Comparison of ENCODE assay signal across 11 cellular contexts in genomic region chr7:38748056-38748610, GRCh38.
DNase-seq lines count a peak whose midpoint lies in the region; ATAC-seq and TF ChIP-seq lines count a peak whose summit lies in the region.
"Had no signal": no experiment of that assay in that cellular context is flagged by ENCODE, and none has a peak within 500 bp of the region (broad histone marks: within the 10 kb centered on the region; RNA-seq: fewer than 3 reads in every experiment).

No MANE protein-coding gene starts in this region.

- H3K4me3 ChIP-seq in CD8-positive, alpha-beta T cell (ENCODE audit: low read depth, low read length): no peak overlapping the region
- H3K4me3 ChIP-seq in MM.1S (ENCODE audit: low read length) (no peak overlapping the region), mesenchymal stem cell (ENCODE audit: insufficient read depth in 1 of 2, low read depth in 1 of 2, low read length in 2 of 2) (no peak overlapping the region), sigmoid colon (no peak overlapping the region)
- H3K4me3 ChIP-seq: ovary had no signal

- no peaks in the 10 kb centered on the region for H3K4me1 Mint-ChIP-seq in CD8-positive, alpha-beta T cell (ENCODE audit: low read depth)
- H3K4me1 Mint-ChIP-seq in chondrocyte (ENCODE audit: low read depth): peaks cover 5% of the 10 kb centered on the region
- peaks cover 3% of the 10 kb centered on the region for H3K4me1 Mint-ChIP-seq in activated naive CD4-positive, alpha-beta T cell treated with anti-CD3 and anti-CD28 coated beads for 36 hours (ENCODE audit: low read depth)

- H3K14ac ChIP-seq in mesenchymal stem cell (ENCODE audit: low read length in 2 of 2): no peak overlapping the region

- H2BK120ac ChIP-seq in mesenchymal stem cell (ENCODE audit: low read depth, low read length): no peak overlapping the region

- H2AFZ ChIP-seq in MM.1S (ENCODE audit: low read length) (no peak overlapping the region), mesenchymal stem cell (ENCODE audit: low read depth, low read length) (no peak overlapping the region)

- H2BK5ac ChIP-seq in mesenchymal stem cell (ENCODE audit: low read depth, low read length, poor library complexity, severe bottlenecking): no peak overlapping the region

- H3K4me1 ChIP-seq in CD8-positive, alpha-beta T cell (ENCODE audit: insufficient read depth, low read length): no peaks in the 10 kb centered on the region
- H3K4me1 ChIP-seq in MM.1S (ENCODE audit: low read length): no peaks in the 10 kb centered on the region
- no peaks in the 10 kb centered on the region for H3K4me1 ChIP-seq in mesenchymal stem cell (ENCODE audit: control insufficient read depth, insufficient read depth, low read depth, low read length)
- H3K4me1 ChIP-seq in sigmoid colon: no peaks in the 10 kb centered on the region

- peak; percentile 22 for TF ChIP-seq CTCF in CD8-positive, alpha-beta T cell (IDR thresholded peaks at IDR 0.05)
- TF ChIP-seq CTCF in MM.1S (IDR thresholded peaks at IDR 0.05; ENCODE audit: low read length): peak; percentile 35
- TF ChIP-seq CTCF in chondrocyte (IDR thresholded peaks at IDR 0.05): peak; percentile 78
- TF ChIP-seq CTCF in sigmoid colon (IDR thresholded peaks at IDR 0.05): peak in 1 of 4 experiments; percentile 29

- H3K36me3 Mint-ChIP-seq in CD8-positive, alpha-beta T cell: peaks cover 83% of the 10 kb centered on the region
- H3K36me3 Mint-ChIP-seq in chondrocyte (ENCODE audit: low read depth): peaks cover 22% of the 10 kb centered on the region
- peaks cover 30% of the 10 kb centered on the region for H3K36me3 Mint-ChIP-seq in activated naive CD4-positive, alpha-beta T cell treated with anti-CD3 and anti-CD28 coated beads for 36 hours (ENCODE audit: low read depth)

- H3K79me2 ChIP-seq in MM.1S (ENCODE audit: low read length): no peaks in the 10 kb centered on the region

- no peak overlapping the region for H3K4me2 ChIP-seq in MM.1S (ENCODE audit: low read depth, low read length)
- no peak overlapping the region for H3K4me2 ChIP-seq in mesenchymal stem cell (ENCODE audit: low read length, poor library complexity, severe bottlenecking)

- H4K8ac ChIP-seq in mesenchymal stem cell (ENCODE audit: low read length): no peak overlapping the region

- H3K9me3 Mint-ChIP-seq in CD8-positive, alpha-beta T cell: no peaks in the 10 kb centered on the region
- H3K9me3 Mint-ChIP-seq in chondrocyte (ENCODE audit: low read depth): no peaks in the 10 kb centered on the region
- H3K9me3 Mint-ChIP-seq in activated naive CD4-positive, alpha-beta T cell treated with anti-CD3 and anti-CD28 coated beads for 36 hours: no peaks in the 10 kb centered on the region
- H3K9me3 Mint-ChIP-seq: activated CD4-positive, alpha-beta memory T cell treated with anti-CD3 and anti-CD28 coated beads, Interleukin-2, amount 10 ng/mL, durations not matched to agents 7 days and 5 days had no signal

- H3K79me1 ChIP-seq in mesenchymal stem cell (replicated peaks; ENCODE audit: low read length, poor library complexity, severe bottlenecking): no peaks in the 10 kb centered on the region

- H3K9ac ChIP-seq in MM.1S (ENCODE audit: low read length) (no peak overlapping the region), mesenchymal stem cell (ENCODE audit: low read length) (peak overlapping the region; percentile 56)

- no peak overlapping the region for H2AK5ac ChIP-seq in mesenchymal stem cell (ENCODE audit: low read length, severe bottlenecking)

- no peak overlapping the region for H3K4me3 Mint-ChIP-seq in CD8-positive, alpha-beta T cell
- H3K4me3 Mint-ChIP-seq in chondrocyte (ENCODE audit: unreplicated experiment): no peak overlapping the region
- no peak overlapping the region for H3K4me3 Mint-ChIP-seq in activated naive CD4-positive, alpha-beta T cell treated with anti-CD3 and anti-CD28 coated beads for 36 hours
- H3K4me3 Mint-ChIP-seq: activated CD4-positive, alpha-beta memory T cell treated with anti-CD3 and anti-CD28 coated beads, Interleukin-2, amount 10 ng/mL, durations not matched to agents 7 days and 5 days had no signal

- CTCF ChIA-PET in CD8-positive, alpha-beta T cell (lab: Charles Lee): interaction anchor here (1.4 kb wide), 1 partner anchor 349 kb away, joined by 4 read pairs; no protein-coding TSS in a partner anchor
- CTCF ChIA-PET in activated naive CD4-positive, alpha-beta T cell treated with anti-CD3 and anti-CD28 coated beads for 36 hours (lab: Charles Lee): no interaction called here

- H3F3A ChIP-seq in MM.1S (ENCODE audit: insufficient read depth, low read length): no peaks in the 10 kb centered on the region

- H3K27me3 ChIP-seq in CD8-positive, alpha-beta T cell (ENCODE audit: insufficient read depth, low read length): no peaks in the 10 kb centered on the region
- H3K27me3 ChIP-seq in MM.1S (replicated peaks; ENCODE audit: insufficient read depth, low read length) (no peaks in the 10 kb centered on the region), mesenchymal stem cell (ENCODE audit: control insufficient read depth in 1 of 2, insufficient read depth in 1 of 2, low read length in 2 of 2) (no peaks in the 10 kb centered on the region), sigmoid colon (no peaks in the 10 kb centered on the region)
- H3K27me3 ChIP-seq: ovary had no signal

- H3K27ac ChIP-seq in CD8-positive, alpha-beta T cell (ENCODE audit: low read depth, low read length): no peak overlapping the region
- no peak overlapping the region for H3K27ac ChIP-seq in MM.1S (ENCODE audit: low read length)
- no peak overlapping the region for H3K27ac ChIP-seq in mesenchymal stem cell (ENCODE audit: low read length, poor library complexity, severe bottlenecking)
- H3K27ac ChIP-seq in sigmoid colon: no peak overlapping the region
- H3K27ac ChIP-seq: ovary had no signal

- H4K20me1 ChIP-seq in MM.1S (ENCODE audit: insufficient read depth, low read length): no peaks in the 10 kb centered on the region

- no peak for DNase-seq in CD8-positive, alpha-beta T cell
- DNase-seq in MM.1S (no peak), chondrocyte (ENCODE audit: low spot score) (no peak), mesenchymal stem cell (peak; percentile 37), sigmoid colon (no peak), GF-D8 (lab: John Stamatoyannopoulos, UW) (no peak)
- DNase-seq in activated naive CD4-positive, alpha-beta T cell treated with anti-CD3 and anti-CD28 coated beads for 36 hours: no peak
- DNase-seq: activated CD4-positive, alpha-beta memory T cell treated with anti-CD3 and anti-CD28 coated beads, Interleukin-2, amount 10 ng/mL, durations not matched to agents 7 days and 5 days; NCI-H1436 treated with DMSO at 0.1 percent for 48 hours had no signal

- H2BK12ac ChIP-seq in mesenchymal stem cell (ENCODE audit: low read length in 2 of 2): no peak overlapping the region

- POLR2A ChIA-PET in CD8-positive, alpha-beta T cell (lab: Charles Lee): no interaction called here

- H3K4ac ChIP-seq in mesenchymal stem cell (ENCODE audit: low read depth in 1 of 2, low read length in 2 of 2): no peak overlapping the region

- H3K23ac ChIP-seq in mesenchymal stem cell (ENCODE audit: low read length in 2 of 2): no peak overlapping the region

- TF ChIP-seq POLR2A in sigmoid colon (IDR thresholded peaks at IDR 0.05): no peak

- no peaks in the 10 kb centered on the region for H3K9me3 ChIP-seq in CD8-positive, alpha-beta T cell (ENCODE audit: low read length)
- H3K9me3 ChIP-seq in MM.1S (replicated peaks; ENCODE audit: insufficient read depth, low read length) (no peaks in the 10 kb centered on the region), mesenchymal stem cell (ENCODE audit: control insufficient read depth, low read length) (no peaks in the 10 kb centered on the region), sigmoid colon (no peaks in the 10 kb centered on the region)
- H3K9me3 ChIP-seq: ovary had no signal

- no peaks in the 10 kb centered on the region for H3K27me3 Mint-ChIP-seq in CD8-positive, alpha-beta T cell (ENCODE audit: low read depth)
- no peaks in the 10 kb centered on the region for H3K27me3 Mint-ChIP-seq in chondrocyte (ENCODE audit: low read depth)
- H3K27me3 Mint-ChIP-seq in activated naive CD4-positive, alpha-beta T cell treated with anti-CD3 and anti-CD28 coated beads for 36 hours (ENCODE audit: low read depth): no peaks in the 10 kb centered on the region
- H3K27me3 Mint-ChIP-seq: activated CD4-positive, alpha-beta memory T cell treated with anti-CD3 and anti-CD28 coated beads, Interleukin-2, amount 10 ng/mL, durations not matched to agents 7 days and 5 days had no signal

- 100% methylated on average over 4 of the region's 12 CpGs for WGBS in mesenchymal stem cell
- WGBS in sigmoid colon, 2 donors: 96 to 97% methylated on average over 12 of the region's 12 CpGs

- no peak overlapping the region for H3K27ac Mint-ChIP-seq in CD8-positive, alpha-beta T cell
- no peak overlapping the region for H3K27ac Mint-ChIP-seq in chondrocyte (ENCODE audit: unreplicated experiment)
- no peak overlapping the region for H3K27ac Mint-ChIP-seq in activated naive CD4-positive, alpha-beta T cell treated with anti-CD3 and anti-CD28 coated beads for 36 hours
- H3K27ac Mint-ChIP-seq: activated CD4-positive, alpha-beta memory T cell treated with anti-CD3 and anti-CD28 coated beads, Interleukin-2, amount 10 ng/mL, durations not matched to agents 7 days and 5 days had no signal

- H3K18ac ChIP-seq in mesenchymal stem cell (ENCODE audit: low read depth in 1 of 2, low read length in 2 of 2): no peak overlapping the region

- H2BK15ac ChIP-seq in mesenchymal stem cell (ENCODE audit: low read depth, poor library complexity, severe bottlenecking): no peak overlapping the region

- no peak overlapping the region for H4K91ac ChIP-seq in mesenchymal stem cell (ENCODE audit: low read length)

- peaks cover 12% of the 10 kb centered on the region for H3K36me3 ChIP-seq in CD8-positive, alpha-beta T cell (ENCODE audit: insufficient read depth, low read length)
- H3K36me3 ChIP-seq in MM.1S (replicated peaks; ENCODE audit: insufficient read depth, low read length) (no peaks in the 10 kb centered on the region), mesenchymal stem cell (ENCODE audit: control insufficient read depth in 1 of 2, insufficient read depth in 2 of 2, low read depth in 1 of 2, low read length in 2 of 2) (peaks cover 12 to 71% of the 10 kb centered on the region in 2 experiments), sigmoid colon (peaks cover 0 to 73% (median 5%) of the 10 kb centered on the region in 4 donors)
- H3K36me3 ChIP-seq: ovary had no signal

- intact Hi-C loops in CD8-positive, alpha-beta T cell (cut with DNase I, micrococcal nuclease): loop anchor here in 1 of 2 experiments (5.0 kb wide), 1 partner anchor 351 kb away; no protein-coding TSS in a partner anchor
- intact Hi-C loops in sigmoid colon (cut with DNase I): no loop called here
- intact Hi-C loops in activated naive CD4-positive, alpha-beta T cell treated with anti-CD3 and anti-CD28 coated beads for 36 hours (cut with micrococcal nuclease): loop anchor here (2.0 kb wide), 1 partner anchor 349 kb away; no protein-coding TSS in a partner anchor

- no peak for TF ChIP-seq EP300 in sigmoid colon (IDR thresholded peaks at IDR 0.05)

- no peak for ATAC-seq in CD8-positive, alpha-beta T cell
- no peak for ATAC-seq in GM21786 (IDR thresholded peaks at IDR 0.05; ENCODE audit: unreplicated experiment)

- H3K9me2 ChIP-seq in MM.1S (replicated peaks; ENCODE audit: insufficient read depth, low read length): no peaks in the 10 kb centered on the region
